26 cellular contexts compared by ENCODE assay signal in the genomic region with DNA sequence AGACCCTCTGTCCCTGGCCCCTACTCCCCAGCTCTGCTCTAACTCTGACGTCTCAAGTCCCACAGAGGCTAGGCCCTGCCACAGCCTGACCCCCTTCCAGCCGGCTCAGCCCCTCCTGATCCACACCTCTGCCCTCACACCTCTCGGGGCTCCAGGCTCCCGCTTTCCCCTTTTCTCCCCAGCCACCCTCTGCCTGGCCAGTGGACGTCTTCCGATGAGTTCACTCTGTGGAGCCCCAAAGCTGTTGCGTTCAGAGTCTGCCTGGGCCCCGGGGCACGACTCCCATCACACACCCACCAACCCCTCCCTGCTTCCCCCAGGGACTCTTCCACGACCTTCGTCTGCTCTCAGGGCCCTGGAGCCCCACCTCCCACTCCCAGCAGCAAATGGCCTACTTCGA. TPM values are rescaled to one million over a fixed set of nuclear protein-coding genes. Genes with fewer than 3 reads are reported as not detected.
DNase-seq lines count a peak whose midpoint lies in the region; ATAC-seq and TF ChIP-seq lines count a peak whose summit lies in the region.
"Had no signal": no experiment of that assay in that cellular context is flagged by ENCODE, and none has a peak within 500 bp of the region (broad histone marks: within the 10 kb centered on the region; RNA-seq: fewer than 3 reads in every experiment).

No MANE protein-coding gene starts in this region.

- no peaks in the 10 kb centered on the region for H3K4me1 Mint-ChIP-seq in activated CD8-positive, alpha-beta T cell treated with anti-CD3 and anti-CD28 coated beads, Interleukin-2, amount 10 ng/mL, durations not matched to agents 7 days and 5 days (ENCODE audit: low read depth)
- H3K4me1 Mint-ChIP-seq in activated CD8-positive, alpha-beta T cell treated with anti-CD3 and anti-CD28 coated beads for 36 hours (ENCODE audit: low read depth) = no peaks in the 10 kb centered on the region
- H3K4me1 Mint-ChIP-seq in effector memory CD8-positive, alpha-beta T cell (ENCODE audit: low read depth in 2 of 2) = peaks cover 0 to 4% of the 10 kb centered on the region in 2 donors
- no peaks in the 10 kb centered on the region for H3K4me1 Mint-ChIP-seq in activated T-cell treated with anti-CD3 and anti-CD28 coated beads, Interleukin-2, amount 50 U/mL, for 72 hours (ENCODE audit: low read depth)
- H3K4me1 Mint-ChIP-seq: H9 had no signal

- no peaks in the 10 kb centered on the region for H3K27me3 Mint-ChIP-seq in activated CD8-positive, alpha-beta T cell treated with anti-CD3 and anti-CD28 coated beads, Interleukin-2, amount 10 ng/mL, durations not matched to agents 7 days and 5 days (ENCODE audit: low read depth)
- no peaks in the 10 kb centered on the region for H3K27me3 Mint-ChIP-seq in activated CD8-positive, alpha-beta T cell treated with anti-CD3 and anti-CD28 coated beads for 36 hours
- no peaks in the 10 kb centered on the region for H3K27me3 Mint-ChIP-seq in effector memory CD8-positive, alpha-beta T cell
- H3K27me3 Mint-ChIP-seq in activated T-cell treated with anti-CD3 and anti-CD28 coated beads, Interleukin-2, amount 50 U/mL, for 72 hours (ENCODE audit: low read depth) = no peaks in the 10 kb centered on the region

- no peaks in the 10 kb centered on the region for H3K9me3 Mint-ChIP-seq in activated CD8-positive, alpha-beta T cell treated with anti-CD3 and anti-CD28 coated beads, Interleukin-2, amount 10 ng/mL, durations not matched to agents 7 days and 5 days (ENCODE audit: insufficient read depth)
- H3K9me3 Mint-ChIP-seq in activated CD8-positive, alpha-beta T cell treated with anti-CD3 and anti-CD28 coated beads for 36 hours = no peaks in the 10 kb centered on the region
- H3K9me3 Mint-ChIP-seq in effector memory CD8-positive, alpha-beta T cell = no peaks in the 10 kb centered on the region
- H3K9me3 Mint-ChIP-seq in activated T-cell treated with anti-CD3 and anti-CD28 coated beads, Interleukin-2, amount 50 U/mL, for 72 hours = no peaks in the 10 kb centered on the region
- H3K9me3 Mint-ChIP-seq: CD4-positive, CD25-positive, alpha-beta regulatory T cell; H9 had no signal

- no peak for TF ChIP-seq CTCF in activated CD8-positive, alpha-beta T cell treated with anti-CD3 and anti-CD28 coated beads for 36 hours (IDR thresholded peaks at IDR 0.05)

- CTCF ChIA-PET in activated CD8-positive, alpha-beta T cell treated with anti-CD3 and anti-CD28 coated beads, Interleukin-2, amount 10 ng/mL, durations not matched to agents 7 days and 5 days (lab: Charles Lee) = no interaction called here
- CTCF ChIA-PET in activated CD8-positive, alpha-beta T cell treated with anti-CD3 and anti-CD28 coated beads for 36 hours (lab: Charles Lee) = no interaction called here

- DNase-seq in activated CD8-positive, alpha-beta T cell treated with anti-CD3 and anti-CD28 coated beads, Interleukin-2, amount 10 ng/mL, durations not matched to agents 7 days and 5 days = no peak
- no peak for DNase-seq in activated CD8-positive, alpha-beta T cell treated with anti-CD3 and anti-CD28 coated beads for 36 hours
- no peak for DNase-seq in effector memory CD8-positive, alpha-beta T cell
- DNase-seq in posterior vena cava (ENCODE audit: low spot score) = peak; percentile 69
- no peak for DNase-seq in EL
- no peak for DNase-seq in activated T-cell treated with anti-CD3 and anti-CD28 coated beads, Interleukin-2, amount 50 U/mL, for 72 hours
- DNase-seq in anterior cingulate cortex (lab: John Stamatoyannopoulos, UW) = no peak
- DNase-seq: 8988T; ACHN; CD4-positive, CD25-positive, alpha-beta regulatory T cell; DMS53; GM23248; H9; Karpas-422; NCI-H1694 treated with DMSO at 0.1 percent for 48 hours; NCI-H2081; NCI-H2227 treated with DMSO at 0.1 percent for 48 hours; NCI-H526 treated with DMSO at 0.1 percent for 48 hours; Right ventricle myocardium superior; RPMI8226 had no signal

- H3K36me3 Mint-ChIP-seq in activated CD8-positive, alpha-beta T cell treated with anti-CD3 and anti-CD28 coated beads, Interleukin-2, amount 10 ng/mL, durations not matched to agents 7 days and 5 days (ENCODE audit: low read depth) = no peaks in the 10 kb centered on the region
- H3K36me3 Mint-ChIP-seq in activated CD8-positive, alpha-beta T cell treated with anti-CD3 and anti-CD28 coated beads for 36 hours (ENCODE audit: low read depth) = no peaks in the 10 kb centered on the region
- H3K36me3 Mint-ChIP-seq in effector memory CD8-positive, alpha-beta T cell (ENCODE audit: insufficient read depth) = no peaks in the 10 kb centered on the region
- no peaks in the 10 kb centered on the region for H3K36me3 Mint-ChIP-seq in activated T-cell treated with anti-CD3 and anti-CD28 coated beads, Interleukin-2, amount 50 U/mL, for 72 hours (ENCODE audit: insufficient read depth in 2 of 2)
- H3K36me3 Mint-ChIP-seq: CD4-positive, CD25-positive, alpha-beta regulatory T cell had no signal

- POLR2A ChIA-PET in activated CD8-positive, alpha-beta T cell treated with anti-CD3 and anti-CD28 coated beads, Interleukin-2, amount 10 ng/mL, durations not matched to agents 7 days and 5 days (lab: Charles Lee) = no interaction called here
- POLR2A ChIA-PET in activated CD8-positive, alpha-beta T cell treated with anti-CD3 and anti-CD28 coated beads for 36 hours (lab: Charles Lee) = no interaction called here

- H3K4me3 Mint-ChIP-seq in activated CD8-positive, alpha-beta T cell treated with anti-CD3 and anti-CD28 coated beads, Interleukin-2, amount 10 ng/mL, durations not matched to agents 7 days and 5 days = no peak overlapping the region
- H3K4me3 Mint-ChIP-seq in activated CD8-positive, alpha-beta T cell treated with anti-CD3 and anti-CD28 coated beads for 36 hours = no peak overlapping the region
- H3K4me3 Mint-ChIP-seq in effector memory CD8-positive, alpha-beta T cell = no peak overlapping the region
- no peak overlapping the region for H3K4me3 Mint-ChIP-seq in activated T-cell treated with anti-CD3 and anti-CD28 coated beads, Interleukin-2, amount 50 U/mL, for 72 hours
- H3K4me3 Mint-ChIP-seq: CD4-positive, CD25-positive, alpha-beta regulatory T cell had no signal

- intact Hi-C loops in activated CD8-positive, alpha-beta T cell treated with anti-CD3 and anti-CD28 coated beads for 36 hours (cut with micrococcal nuclease) = no loop called here
- intact Hi-C loops in posterior vena cava (cut with DNase I) = loop anchor here (10.0 kb wide), 3 partner anchors 155 to 275 kb away; a partner anchor contains a TSS

- ATAC-seq in activated CD8-positive, alpha-beta T cell treated with anti-CD3 and anti-CD28 coated beads, Interleukin-2, amount 10 ng/mL, durations not matched to agents 7 days and 5 days = no peak
- ATAC-seq in activated CD8-positive, alpha-beta T cell treated with anti-CD3 and anti-CD28 coated beads for 36 hours = no peak
- no peak for ATAC-seq in effector memory CD8-positive, alpha-beta T cell (replicated peaks)
- no peak for ATAC-seq in HG03571 (IDR thresholded peaks at IDR 0.05; ENCODE audit: unreplicated experiment)
- ATAC-seq in activated T-cell treated with anti-CD3 and anti-CD28 coated beads, Interleukin-2, amount 50 U/mL, for 72 hours (replicated peaks in 1 of 2) = no peak

- peak overlapping the region; percentile 70 for H3K27ac Mint-ChIP-seq in activated CD8-positive, alpha-beta T cell treated with anti-CD3 and anti-CD28 coated beads, Interleukin-2, amount 10 ng/mL, durations not matched to agents 7 days and 5 days
- no peak overlapping the region for H3K27ac Mint-ChIP-seq in activated CD8-positive, alpha-beta T cell treated with anti-CD3 and anti-CD28 coated beads for 36 hours
- H3K27ac Mint-ChIP-seq in effector memory CD8-positive, alpha-beta T cell = peak overlapping the region; percentile 48 to 62
- H3K27ac Mint-ChIP-seq in activated T-cell treated with anti-CD3 and anti-CD28 coated beads, Interleukin-2, amount 50 U/mL, for 72 hours = no peak overlapping the region

RNA-seq across cellular contexts. Expression of a gene that starts 18.4 kb away (rescaled TPM):
- 100 to 1,000 TPM; 133 to 137 TPM for total RNA-seq in activated CD8-positive, alpha-beta T cell treated with anti-CD3 and anti-CD28 coated beads, Interleukin-2, amount 10 ng/mL, durations not matched to agents 7 days and 5 days
- 100 to 1,000 TPM; 197 TPM for total RNA-seq in activated CD8-positive, alpha-beta T cell treated with anti-CD3 and anti-CD28 coated beads for 36 hours
- total RNA-seq in posterior vena cava = 10 to 100 TPM; 32.5 to 35.1 TPM
- total RNA-seq in activated T-cell treated with anti-CD3 and anti-CD28 coated beads, Interleukin-2, amount 50 U/mL, for 72 hours = 100 to 1,000 TPM; 107 to 118 TPM

RNA-seq across cellular contexts. Expression of a gene that starts 27.7 kb away (rescaled TPM):
- total RNA-seq in activated CD8-positive, alpha-beta T cell treated with anti-CD3 and anti-CD28 coated beads, Interleukin-2, amount 10 ng/mL, durations not matched to agents 7 days and 5 days = not detected
- total RNA-seq in activated CD8-positive, alpha-beta T cell treated with anti-CD3 and anti-CD28 coated beads for 36 hours = not detected
- total RNA-seq in posterior vena cava = 10 to 100 TPM; 45.5 to 54.1 TPM
- under 1 TPM in 1 of 2 donors, not detected in 1; 0.50 TPM for total RNA-seq in activated T-cell treated with anti-CD3 and anti-CD28 coated beads, Interleukin-2, amount 50 U/mL, for 72 hours
- total RNA-seq: CD4-positive, CD25-positive, alpha-beta regulatory T cell; Daoy; GM23248; HepG2; HT1080; NCI-H460; SJSA1 had no signal

RNA-seq across cellular contexts. Expression of a gene that starts 41.1 kb away (rescaled TPM):
- under 1 TPM; 0.05 to 0.16 TPM for total RNA-seq in activated CD8-positive, alpha-beta T cell treated with anti-CD3 and anti-CD28 coated beads, Interleukin-2, amount 10 ng/mL, durations not matched to agents 7 days and 5 days
- total RNA-seq in activated CD8-positive, alpha-beta T cell treated with anti-CD3 and anti-CD28 coated beads for 36 hours = under 1 TPM; 0.31 to 0.50 TPM
- total RNA-seq in posterior vena cava = 10 to 100 TPM in 1 of 2 donors, 1 to 10 TPM in 1; 8.5 to 10.4 TPM
- under 1 TPM; 0.36 to 0.76 TPM for total RNA-seq in activated T-cell treated with anti-CD3 and anti-CD28 coated beads, Interleukin-2, amount 50 U/mL, for 72 hours
- total RNA-seq: HepG2, NCI-H460 had no signal

Comparison
In these comparisons a context has a peak if more than half of its experiments do, and no peak if none do; other contexts are left out.
1. H3K27ac Mint-ChIP-seq: peak in activated CD8-positive, alpha-beta T cell treated with anti-CD3 and anti-CD28 coated beads, Interleukin-2, amount 10 ng/mL, durations not matched to agents 7 days and 5 days (single experiment) and effector memory CD8-positive, alpha-beta T cell (2 of 2); none in activated CD8-positive, alpha-beta T cell treated with anti-CD3 and anti-CD28 coated beads for 36 hours (single experiment) and activated T-cell treated with anti-CD3 and anti-CD28 coated beads, Interleukin-2, amount 50 U/mL, for 72 hours (single experiment).
2. RNA of a gene that starts 27.7 kb away (total RNA-seq): 45.5 to 54.1 TPM in posterior vena cava; 0.50 TPM in activated T-cell treated with anti-CD3 and anti-CD28 coated beads, Interleukin-2, amount 50 U/mL, for 72 hours, not detected in activated CD8-positive, alpha-beta T cell treated with anti-CD3 and anti-CD28 coated beads, Interleukin-2, amount 10 ng/mL, durations not matched to agents 7 days and 5 days and not detected in activated CD8-positive, alpha-beta T cell treated with anti-CD3 and anti-CD28 coated beads for 36 hours; every median in the first group is over 10 times any median in the second.
3. RNA of a gene that starts 41.1 kb away (total RNA-seq): 8.5 to 10.4 TPM in posterior vena cava; 0.36 to 0.76 TPM in activated T-cell treated with anti-CD3 and anti-CD28 coated beads, Interleukin-2, amount 50 U/mL, for 72 hours, 0.31 to 0.50 TPM in activated CD8-positive, alpha-beta T cell treated with anti-CD3 and anti-CD28 coated beads for 36 hours and 0.05 to 0.16 TPM in activated CD8-positive, alpha-beta T cell treated with anti-CD3 and anti-CD28 coated beads, Interleukin-2, amount 10 ng/mL, durations not matched to agents 7 days and 5 days; every median in the first group is over 4 times any median in the second.